ENCODE assay signal across 1 cellular context in the genomic region with DNA sequence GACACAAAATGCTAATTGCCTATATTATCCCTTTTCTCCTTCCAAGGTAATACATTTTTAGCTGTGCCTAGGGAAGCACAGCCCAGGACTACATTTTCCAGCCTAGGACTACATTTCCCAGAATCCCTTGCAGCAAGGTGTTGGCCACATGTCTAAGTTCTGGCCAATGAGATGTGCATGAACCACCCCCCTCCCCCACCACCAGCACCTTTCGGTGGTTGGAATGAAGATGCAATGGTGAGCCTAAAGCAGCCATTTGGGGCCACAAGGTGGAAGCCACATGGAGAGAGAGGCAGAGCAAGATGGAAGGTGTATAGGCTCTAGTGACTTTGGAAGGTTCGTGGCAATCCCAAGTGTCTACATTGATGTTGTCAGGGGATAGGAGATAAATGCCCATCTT.
TF ChIP-seq lines count a peak whose summit lies in the region.

No MANE protein-coding gene starts in this region.

TF ChIP-seq in K562, 482 proteins besides CTCF, POLR2A, EP300 and RAD21 (continued from another document):
- TF ChIP-seq, protein P1, sequence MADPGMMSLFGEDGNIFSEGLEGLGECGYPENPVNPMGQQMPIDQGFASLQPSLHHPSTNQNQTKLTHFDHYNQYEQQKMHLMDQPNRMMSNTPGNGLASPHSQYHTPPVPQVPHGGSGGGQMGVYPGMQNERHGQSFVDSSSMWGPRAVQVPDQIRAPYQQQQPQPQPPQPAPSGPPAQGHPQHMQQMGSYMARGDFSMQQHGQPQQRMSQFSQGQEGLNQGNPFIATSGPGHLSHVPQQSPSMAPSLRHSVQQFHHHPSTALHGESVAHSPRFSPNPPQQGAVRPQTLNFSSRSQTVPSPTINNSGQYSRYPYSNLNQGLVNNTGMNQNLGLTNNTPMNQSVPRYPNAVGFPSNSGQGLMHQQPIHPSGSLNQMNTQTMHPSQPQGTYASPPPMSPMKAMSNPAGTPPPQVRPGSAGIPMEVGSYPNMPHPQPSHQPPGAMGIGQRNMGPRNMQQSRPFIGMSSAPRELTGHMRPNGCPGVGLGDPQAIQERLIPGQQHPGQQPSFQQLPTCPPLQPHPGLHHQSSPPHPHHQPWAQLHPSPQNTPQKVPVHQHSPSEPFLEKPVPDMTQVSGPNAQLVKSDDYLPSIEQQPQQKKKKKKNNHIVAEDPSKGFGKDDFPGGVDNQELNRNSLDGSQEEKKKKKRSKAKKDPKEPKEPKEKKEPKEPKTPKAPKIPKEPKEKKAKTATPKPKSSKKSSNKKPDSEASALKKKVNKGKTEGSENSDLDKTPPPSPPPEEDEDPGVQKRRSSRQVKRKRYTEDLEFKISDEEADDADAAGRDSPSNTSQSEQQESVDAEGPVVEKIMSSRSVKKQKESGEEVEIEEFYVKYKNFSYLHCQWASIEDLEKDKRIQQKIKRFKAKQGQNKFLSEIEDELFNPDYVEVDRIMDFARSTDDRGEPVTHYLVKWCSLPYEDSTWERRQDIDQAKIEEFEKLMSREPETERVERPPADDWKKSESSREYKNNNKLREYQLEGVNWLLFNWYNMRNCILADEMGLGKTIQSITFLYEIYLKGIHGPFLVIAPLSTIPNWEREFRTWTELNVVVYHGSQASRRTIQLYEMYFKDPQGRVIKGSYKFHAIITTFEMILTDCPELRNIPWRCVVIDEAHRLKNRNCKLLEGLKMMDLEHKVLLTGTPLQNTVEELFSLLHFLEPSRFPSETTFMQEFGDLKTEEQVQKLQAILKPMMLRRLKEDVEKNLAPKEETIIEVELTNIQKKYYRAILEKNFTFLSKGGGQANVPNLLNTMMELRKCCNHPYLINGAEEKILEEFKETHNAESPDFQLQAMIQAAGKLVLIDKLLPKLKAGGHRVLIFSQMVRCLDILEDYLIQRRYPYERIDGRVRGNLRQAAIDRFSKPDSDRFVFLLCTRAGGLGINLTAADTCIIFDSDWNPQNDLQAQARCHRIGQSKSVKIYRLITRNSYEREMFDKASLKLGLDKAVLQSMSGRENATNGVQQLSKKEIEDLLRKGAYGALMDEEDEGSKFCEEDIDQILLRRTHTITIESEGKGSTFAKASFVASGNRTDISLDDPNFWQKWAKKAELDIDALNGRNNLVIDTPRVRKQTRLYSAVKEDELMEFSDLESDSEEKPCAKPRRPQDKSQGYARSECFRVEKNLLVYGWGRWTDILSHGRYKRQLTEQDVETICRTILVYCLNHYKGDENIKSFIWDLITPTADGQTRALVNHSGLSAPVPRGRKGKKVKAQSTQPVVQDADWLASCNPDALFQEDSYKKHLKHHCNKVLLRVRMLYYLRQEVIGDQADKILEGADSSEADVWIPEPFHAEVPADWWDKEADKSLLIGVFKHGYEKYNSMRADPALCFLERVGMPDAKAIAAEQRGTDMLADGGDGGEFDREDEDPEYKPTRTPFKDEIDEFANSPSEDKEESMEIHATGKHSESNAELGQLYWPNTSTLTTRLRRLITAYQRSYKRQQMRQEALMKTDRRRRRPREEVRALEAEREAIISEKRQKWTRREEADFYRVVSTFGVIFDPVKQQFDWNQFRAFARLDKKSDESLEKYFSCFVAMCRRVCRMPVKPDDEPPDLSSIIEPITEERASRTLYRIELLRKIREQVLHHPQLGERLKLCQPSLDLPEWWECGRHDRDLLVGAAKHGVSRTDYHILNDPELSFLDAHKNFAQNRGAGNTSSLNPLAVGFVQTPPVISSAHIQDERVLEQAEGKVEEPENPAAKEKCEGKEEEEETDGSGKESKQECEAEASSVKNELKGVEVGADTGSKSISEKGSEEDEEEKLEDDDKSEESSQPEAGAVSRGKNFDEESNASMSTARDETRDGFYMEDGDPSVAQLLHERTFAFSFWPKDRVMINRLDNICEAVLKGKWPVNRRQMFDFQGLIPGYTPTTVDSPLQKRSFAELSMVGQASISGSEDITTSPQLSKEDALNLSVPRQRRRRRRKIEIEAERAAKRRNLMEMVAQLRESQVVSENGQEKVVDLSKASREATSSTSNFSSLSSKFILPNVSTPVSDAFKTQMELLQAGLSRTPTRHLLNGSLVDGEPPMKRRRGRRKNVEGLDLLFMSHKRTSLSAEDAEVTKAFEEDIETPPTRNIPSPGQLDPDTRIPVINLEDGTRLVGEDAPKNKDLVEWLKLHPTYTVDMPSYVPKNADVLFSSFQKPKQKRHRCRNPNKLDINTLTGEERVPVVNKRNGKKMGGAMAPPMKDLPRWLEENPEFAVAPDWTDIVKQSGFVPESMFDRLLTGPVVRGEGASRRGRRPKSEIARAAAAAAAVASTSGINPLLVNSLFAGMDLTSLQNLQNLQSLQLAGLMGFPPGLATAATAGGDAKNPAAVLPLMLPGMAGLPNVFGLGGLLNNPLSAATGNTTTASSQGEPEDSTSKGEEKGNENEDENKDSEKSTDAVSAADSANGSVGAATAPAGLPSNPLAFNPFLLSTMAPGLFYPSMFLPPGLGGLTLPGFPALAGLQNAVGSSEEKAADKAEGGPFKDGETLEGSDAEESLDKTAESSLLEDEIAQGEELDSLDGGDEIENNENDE (IDR thresholded peaks at IDR 0.05; ENCODE audit: low read depth, low read length) = no peak
- TF ChIP-seq EHMT2 (IDR thresholded peaks at IDR 0.05) (peak; percentile 52; the same call in 1 of the 2 replicates), RBM25 (IDR thresholded peaks at IDR 0.05; ENCODE audit: low read depth, low read length, severe bottlenecking) (peak; percentile 94), ZNF436 (CRISPR knock-in tag; IDR thresholded peaks at IDR 0.05) (no peak), PTBP1 (IDR thresholded peaks at IDR 0.05; ENCODE audit: low read depth, low read length) (0 out of 2 replicates have a peak, but pooled peaks have one; percentile 49), CHD2 (IDR thresholded peaks at IDR 0.05; ENCODE audit: low read depth, low read length) (peak; percentile 75)
- TF ChIP-seq, protein P2, sequence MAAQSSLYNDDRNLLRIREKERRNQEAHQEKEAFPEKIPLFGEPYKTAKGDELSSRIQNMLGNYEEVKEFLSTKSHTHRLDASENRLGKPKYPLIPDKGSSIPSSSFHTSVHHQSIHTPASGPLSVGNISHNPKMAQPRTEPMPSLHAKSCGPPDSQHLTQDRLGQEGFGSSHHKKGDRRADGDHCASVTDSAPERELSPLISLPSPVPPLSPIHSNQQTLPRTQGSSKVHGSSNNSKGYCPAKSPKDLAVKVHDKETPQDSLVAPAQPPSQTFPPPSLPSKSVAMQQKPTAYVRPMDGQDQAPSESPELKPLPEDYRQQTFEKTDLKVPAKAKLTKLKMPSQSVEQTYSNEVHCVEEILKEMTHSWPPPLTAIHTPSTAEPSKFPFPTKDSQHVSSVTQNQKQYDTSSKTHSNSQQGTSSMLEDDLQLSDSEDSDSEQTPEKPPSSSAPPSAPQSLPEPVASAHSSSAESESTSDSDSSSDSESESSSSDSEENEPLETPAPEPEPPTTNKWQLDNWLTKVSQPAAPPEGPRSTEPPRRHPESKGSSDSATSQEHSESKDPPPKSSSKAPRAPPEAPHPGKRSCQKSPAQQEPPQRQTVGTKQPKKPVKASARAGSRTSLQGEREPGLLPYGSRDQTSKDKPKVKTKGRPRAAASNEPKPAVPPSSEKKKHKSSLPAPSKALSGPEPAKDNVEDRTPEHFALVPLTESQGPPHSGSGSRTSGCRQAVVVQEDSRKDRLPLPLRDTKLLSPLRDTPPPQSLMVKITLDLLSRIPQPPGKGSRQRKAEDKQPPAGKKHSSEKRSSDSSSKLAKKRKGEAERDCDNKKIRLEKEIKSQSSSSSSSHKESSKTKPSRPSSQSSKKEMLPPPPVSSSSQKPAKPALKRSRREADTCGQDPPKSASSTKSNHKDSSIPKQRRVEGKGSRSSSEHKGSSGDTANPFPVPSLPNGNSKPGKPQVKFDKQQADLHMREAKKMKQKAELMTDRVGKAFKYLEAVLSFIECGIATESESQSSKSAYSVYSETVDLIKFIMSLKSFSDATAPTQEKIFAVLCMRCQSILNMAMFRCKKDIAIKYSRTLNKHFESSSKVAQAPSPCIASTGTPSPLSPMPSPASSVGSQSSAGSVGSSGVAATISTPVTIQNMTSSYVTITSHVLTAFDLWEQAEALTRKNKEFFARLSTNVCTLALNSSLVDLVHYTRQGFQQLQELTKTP (IDR thresholded peaks at IDR 0.05; ENCODE audit: low read depth in 1 of 2, partially characterized antibody in 2 of 2) = peak in 1 of 2 experiments; percentile 75
TF ChIP-seq in K562: peak in this region for 40.
